11 cellular contexts compared by ENCODE assay signal in genomic region chr2:160417745-160418397, GRCh38.
A peak's percentile ranks its signal among the peaks of the same experiment; 100 is the strongest.
DNase-seq lines count a peak whose midpoint lies in the region; ATAC-seq and TF ChIP-seq lines count a peak whose summit lies in the region.
"Had no signal": no experiment of that assay in that cellular context is flagged by ENCODE, and none has a peak within 500 bp of the region (broad histone marks: within the 10 kb centered on the region; RNA-seq: fewer than 3 reads in every experiment).

No MANE protein-coding gene starts in this region.

- peaks cover 50% of the 10 kb centered on the region for H3K4me1 Mint-ChIP-seq in activated CD4-positive, alpha-beta memory T cell treated with anti-CD3 and anti-CD28 coated beads, Interleukin-2, amount 10 ng/mL, durations not matched to agents 7 days and 5 days

- H3K36me3 ChIP-seq in aorta (ENCODE audit: control insufficient read depth in 1 of 2, insufficient read depth in 2 of 2, low read length in 1 of 2) = no peaks in the 10 kb centered on the region
- H3K36me3 ChIP-seq: cardiac muscle cell had no signal

- H3K27me3 ChIP-seq in aorta (ENCODE audit: control insufficient read depth in 1 of 2, insufficient read depth in 2 of 2, low read length in 1 of 2) = no peaks in the 10 kb centered on the region
- H3K27me3 ChIP-seq: cardiac muscle cell had no signal

- TF ChIP-seq CTCF in fibroblast of the aortic adventitia (IDR thresholded peaks at IDR 0.05; ENCODE audit: insufficient read depth, low read length) (no peak), coronary artery (IDR thresholded peaks at IDR 0.05) (no peak)

- peak overlapping the region; percentile 5 for H3K27ac Mint-ChIP-seq in activated CD4-positive, alpha-beta memory T cell treated with anti-CD3 and anti-CD28 coated beads, Interleukin-2, amount 10 ng/mL, durations not matched to agents 7 days and 5 days

- H3K4me1 ChIP-seq in aorta (ENCODE audit: control insufficient read depth in 1 of 2, insufficient read depth in 2 of 2, low read length in 2 of 2) = peaks cover 0 to 2% of the 10 kb centered on the region in 2 donors

- H3K9me3 Mint-ChIP-seq in activated CD4-positive, alpha-beta memory T cell treated with anti-CD3 and anti-CD28 coated beads, Interleukin-2, amount 10 ng/mL, durations not matched to agents 7 days and 5 days = no peaks in the 10 kb centered on the region

- WGBS in aorta, 2 donors = 51 to 52% methylated on average over 6 of the region's 6 CpGs

- H3K4me3 ChIP-seq in fibroblast of the aortic adventitia (ENCODE audit: low read depth, low read length) (peak overlapping the region; percentile 2), aorta (ENCODE audit: low read length in 2 of 2) (no peak overlapping the region), coronary artery (no peak overlapping the region)
- H3K4me3 ChIP-seq: cardiac muscle cell, lung had no signal

- DNase-seq in stimulated activated CD4-positive, alpha-beta T cell treated with anti-CD3 and anti-CD28 coated beads, Interleukin-1b, Interleukin-23, amount 100 ng/mL, for 48 hours = peak; percentile 47
- no peak for DNase-seq in stimulated activated CD4-positive, alpha-beta T cell treated with anti-CD3 and anti-CD28 coated beads, Interleukin-4, amount 100 ng/mL, for 1 hour
- DNase-seq in activated CD4-positive, alpha-beta memory T cell treated with anti-CD3 and anti-CD28 coated beads, Interleukin-2, amount 10 ng/mL, durations not matched to agents 7 days and 5 days = no peak
- DNase-seq in fibroblast of the aortic adventitia (ENCODE audit: low read depth) (peak; percentile 97), aorta (no peak), coronary artery (ENCODE audit: low spot score) (no peak), NCI-H2196 treated with DMSO at 0.1 percent for 48 hours (lab: John Stamatoyannopoulos, UW; ENCODE audit: unreplicated experiment) (no peak)
- DNase-seq: NCI-H2081 had no signal

- H3K27ac ChIP-seq in aorta (ENCODE audit: low read depth in 1 of 2, low read length in 2 of 2) = no peak overlapping the region
- H3K27ac ChIP-seq in coronary artery = peak overlapping the region in 1 of 2 donors; percentile 9
- H3K27ac ChIP-seq: cardiac muscle cell had no signal

- H3K27me3 Mint-ChIP-seq in activated CD4-positive, alpha-beta memory T cell treated with anti-CD3 and anti-CD28 coated beads, Interleukin-2, amount 10 ng/mL, durations not matched to agents 7 days and 5 days = no peaks in the 10 kb centered on the region

- H3K36me3 Mint-ChIP-seq in activated CD4-positive, alpha-beta memory T cell treated with anti-CD3 and anti-CD28 coated beads, Interleukin-2, amount 10 ng/mL, durations not matched to agents 7 days and 5 days (ENCODE audit: low read depth) = peaks cover 17% of the 10 kb centered on the region

- H3K4me3 Mint-ChIP-seq in activated CD4-positive, alpha-beta memory T cell treated with anti-CD3 and anti-CD28 coated beads, Interleukin-2, amount 10 ng/mL, durations not matched to agents 7 days and 5 days = no peak overlapping the region

- H3K9me3 ChIP-seq in aorta (ENCODE audit: control insufficient read depth, low read length) = no peaks in the 10 kb centered on the region

- POLR2A ChIA-PET in activated CD4-positive, alpha-beta memory T cell treated with anti-CD3 and anti-CD28 coated beads, Interleukin-2, amount 10 ng/mL, durations not matched to agents 7 days and 5 days (lab: Charles Lee) = interaction anchor here (0.8 to 1.4 kb wide), 3 partner anchors 10 to 67 kb away, joined by 3 to 5 read pairs (median 3); no protein-coding TSS in a partner anchor

- intact Hi-C loops in aorta (cut with DNase I) = loop anchor here in 1 of 2 donors (10.0 kb wide), 1 partner anchor 247 kb away; no protein-coding TSS in a partner anchor

- CTCF ChIA-PET in activated CD4-positive, alpha-beta memory T cell treated with anti-CD3 and anti-CD28 coated beads, Interleukin-2, amount 10 ng/mL, durations not matched to agents 7 days and 5 days (lab: Charles Lee) = interaction anchor here (1.3 kb wide), 1 partner anchor 11 kb away, joined by 9 read pairs; no protein-coding TSS in a partner anchor

- ATAC-seq in aorta (ENCODE audit: low FRiP score) (peak; percentile 36), HG03520 (IDR thresholded peaks at IDR 0.05; ENCODE audit: unreplicated experiment) (no peak)

Comparison
In these comparisons a context has a peak if more than half of its experiments do, and no peak if none do; other contexts are left out.
1. DNase-seq: peak in stimulated activated CD4-positive, alpha-beta T cell treated with anti-CD3 and anti-CD28 coated beads, Interleukin-1b, Interleukin-23, amount 100 ng/mL, for 48 hours (single experiment) and fibroblast of the aortic adventitia (single experiment); none in stimulated activated CD4-positive, alpha-beta T cell treated with anti-CD3 and anti-CD28 coated beads, Interleukin-4, amount 100 ng/mL, for 1 hour (single experiment), activated CD4-positive, alpha-beta memory T cell treated with anti-CD3 and anti-CD28 coated beads, Interleukin-2, amount 10 ng/mL, durations not matched to agents 7 days and 5 days (single experiment), aorta (0 of 2), coronary artery (single experiment) and NCI-H2196 treated with DMSO at 0.1 percent for 48 hours (single experiment).